ENCODE assay signal across 16 cellular contexts in the genomic region with DNA sequence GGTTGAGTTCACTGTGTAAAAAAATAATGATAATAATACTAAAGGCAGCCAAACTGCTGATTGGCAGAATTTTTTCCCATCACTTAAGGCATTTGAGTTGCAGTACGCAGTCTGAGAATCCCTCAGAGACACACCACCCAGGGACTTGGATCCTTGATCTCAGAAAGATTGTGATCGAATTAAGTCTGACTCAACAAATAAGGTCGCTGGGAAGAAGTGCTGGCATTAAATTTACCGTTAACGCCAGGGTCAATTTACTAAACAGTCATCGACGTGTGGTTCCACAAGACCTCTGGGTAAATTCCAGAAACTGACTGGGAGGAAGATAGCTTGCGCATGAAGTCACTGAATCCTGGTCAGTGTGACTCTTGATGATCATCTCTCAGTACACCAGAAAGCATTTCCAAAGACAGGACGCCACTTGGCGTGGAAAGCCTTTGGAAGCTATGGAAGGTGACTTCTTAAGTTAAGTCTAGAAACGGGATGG. TPM values are rescaled to one million over a fixed set of nuclear protein-coding genes. Genes with fewer than 3 reads are reported as not detected.
DNase-seq lines count a peak whose midpoint lies in the region; ATAC-seq, FAIRE-seq and TF ChIP-seq lines count a peak whose summit lies in the region.
"Had no signal": no experiment of that assay in that cellular context is flagged by ENCODE, and none has a peak within 500 bp of the region (broad histone marks: within the 10 kb centered on the region; RNA-seq: fewer than 3 reads in every experiment).

No MANE protein-coding gene starts in this region.

- peak; percentile 73 for DNase-seq in HCEC 1CT
- peak; percentile 91 for DNase-seq in astrocyte of the cerebellum (ENCODE audit: low read depth)
- peak; percentile 41 to 64 (median 48) for DNase-seq in right cardiac atrium
- DNase-seq in urothelium cell line (ENCODE audit: low spot score), result peak; percentile 81
- no peak for DNase-seq in GM10248 (ENCODE audit: extremely low spot score)
- no peak for DNase-seq in retina
- no peak for DNase-seq in HAP-1 (ENCODE audit: low spot score in 2 of 2)
- no peak for DNase-seq in H7
- DNase-seq: activated CD4-positive, alpha-beta T cell treated with anti-CD3 and anti-CD28 coated beads for 1 hour; foreskin keratinocyte; NCI-H1092; NCI-H526 treated with DMSO at 0.1 percent for 48 hours; nucleus accumbens had no signal

- peak; percentile 44 to 57 for ATAC-seq in right cardiac atrium
- ATAC-seq: foreskin keratinocyte had no signal

- WGBS in right cardiac atrium, result 57% methylated on average over 11 of the region's 11 CpGs

- H3K4me1 ChIP-seq in right cardiac atrium (ENCODE audit: control insufficient read depth, insufficient read depth, low read length) (no peaks in the 10 kb centered on the region), HAP-1 (peaks cover 6% of the 10 kb centered on the region)
- H3K4me1 ChIP-seq: foreskin keratinocyte had no signal

- POLR2A ChIA-PET in GM10248 (lab: Yijun Ruan, JAX), result no interaction called here

- peak; percentile 61 for FAIRE-seq in urothelium cell line (lab: Jason Lieb, UNC)

- H3K27me3 ChIP-seq in right cardiac atrium (ENCODE audit: control insufficient read depth, insufficient read depth) (no peaks in the 10 kb centered on the region), HAP-1 (ENCODE audit: low read depth) (no peaks in the 10 kb centered on the region; the same call in 1 of the 2 replicates), H7 (ENCODE audit: control insufficient read depth, insufficient read depth, low read length) (no peaks in the 10 kb centered on the region)
- H3K27me3 ChIP-seq: cardiac muscle cell had no signal

- H3K27ac ChIP-seq in right cardiac atrium (ENCODE audit: low read length), result no peak overlapping the region
- H3K27ac ChIP-seq: cardiac muscle cell, foreskin keratinocyte, HL-60 had no signal

- H3K9me3 ChIP-seq in right cardiac atrium (ENCODE audit: control insufficient read depth, low read length) (no peaks in the 10 kb centered on the region), HAP-1 (no peaks in the 10 kb centered on the region)

- intact Hi-C loops in right cardiac atrium (cut with DNase I), result no loop called here

- no peak for TF ChIP-seq CTCF in astrocyte of the cerebellum (IDR thresholded peaks at IDR 0.05; ENCODE audit: low read depth, low read length, missing control alignments)
- no peak for TF ChIP-seq CTCF in GM10248 (IDR thresholded peaks at IDR 0.05; ENCODE audit: control extremely low read depth, extremely low read depth, low read depth, missing control alignments)

- CTCF ChIA-PET in GM10248 (lab: Yijun Ruan, JAX), result interaction anchor here (1.1 to 4.2 kb wide), 3 partner anchors 12 to 232 kb away, joined by 3 to 21 read pairs (median 6); no protein-coding TSS in a partner anchor

- in situ Hi-C loops in astrocyte of the cerebellum (cut with HindIII; ENCODE audit: low sequenced_read_pairs) (no loop called here), HAP-1 (cut with MboI; ENCODE audit: low sequenced_read_pairs) (no loop called here)

- H3K4me3 ChIP-seq in astrocyte of the cerebellum (ENCODE audit: low read depth, low read length), result no peak overlapping the region
- H3K4me3 ChIP-seq in right cardiac atrium (ENCODE audit: low read length), result no peak overlapping the region
- H3K4me3 ChIP-seq in HAP-1, result no peak overlapping the region
- H3K4me3 ChIP-seq in H7 (ENCODE audit: insufficient read depth, low read depth, low read length), result no peak overlapping the region
- H3K4me3 ChIP-seq: cardiac muscle cell had no signal

- no peaks in the 10 kb centered on the region for H3K36me3 ChIP-seq in HAP-1 (replicated peaks)
- no peaks in the 10 kb centered on the region for H3K36me3 ChIP-seq in H7 (replicated peaks; ENCODE audit: control insufficient read depth, insufficient read depth, low read length)
- H3K36me3 ChIP-seq: cardiac muscle cell had no signal

RNA-seq across cellular contexts. Expression of gene CGNL1, which starts 48.3 kb away (rescaled TPM):
- 10 to 100 TPM; 48.6 to 59.9 (median 53.1) TPM for total RNA-seq in right cardiac atrium
- polyA plus RNA-seq in right cardiac atrium, result 12.7 TPM
- 10.6 and 17.0 TPM in 2 replicates for total RNA-seq in H7 (2014; rRNA removed; shearing (Covaris generic))
- total RNA-seq: activated T-helper 1 cell treated with anti-CD3 and anti-CD28 coated beads, Interleukin-12 subunit alpha, Interleukin-12 subunit beta, Interleukin-2, Interleukin-4 antibody, amounts not matched to agents 30 ng/mL and 10 ng/mL and 1 ng/mL, durations not matched to agents 14 hours and 24 hours and 36 hours had no signal

Comparison
In these comparisons a context has a peak if more than half of its experiments do, and no peak if none do; other contexts are left out.
1. DNase-seq: peak in HCEC 1CT (single experiment), astrocyte of the cerebellum (single experiment), right cardiac atrium (3 of 3) and urothelium cell line (single experiment); none in GM10248 (single experiment), retina (single experiment), HAP-1 (0 of 2) and H7 (single experiment).